8 cellular contexts compared by ENCODE assay signal in the genomic region with DNA sequence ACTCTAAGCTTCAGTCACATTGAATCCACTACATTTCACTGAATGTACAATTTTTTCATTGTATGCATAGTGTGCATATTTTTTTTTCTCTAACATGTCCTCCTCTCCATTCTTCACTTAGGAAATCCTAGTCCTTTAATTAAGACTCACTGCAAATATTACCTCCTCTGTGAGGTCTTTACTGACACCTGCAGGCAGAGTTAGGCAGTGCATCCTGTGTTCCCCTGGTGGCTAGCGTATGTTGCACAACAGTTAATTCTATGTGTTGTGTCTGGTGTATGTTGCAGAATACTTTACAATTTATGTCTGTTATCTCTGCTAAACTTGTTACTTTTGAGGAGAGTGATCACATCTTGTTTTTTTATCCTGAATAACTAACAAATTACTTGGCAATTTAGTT.
A peak's percentile ranks its signal among the peaks of the same experiment; 100 is the strongest.
DNase-seq lines count a peak whose midpoint lies in the region; ATAC-seq and TF ChIP-seq lines count a peak whose summit lies in the region.
"Not testable (repeated sequence)": the region's sequence is repeated elsewhere in the genome, so short reads cannot be mapped to it uniquely, and the experiment has no call there.

No MANE protein-coding gene starts in this region.

- H3K27ac ChIP-seq in CD8-positive, alpha-beta T cell (ENCODE audit: low read depth, low read length); PC-3 (ENCODE audit: low read length): not testable (repeated sequence)

- H3K79me2 ChIP-seq in PC-3 (ENCODE audit: low read length) = not testable (repeated sequence)

- not testable (repeated sequence) for H2AFZ ChIP-seq in PC-3 (ENCODE audit: low read length)

- not testable (repeated sequence) for H3K27me3 ChIP-seq in CD8-positive, alpha-beta T cell (ENCODE audit: insufficient read depth, low read length); PC-3 (ENCODE audit: low read length)

- not testable (repeated sequence) for H3K4me1 Mint-ChIP-seq in CD8-positive, alpha-beta T cell (ENCODE audit: low read depth); activated T-cell treated with anti-CD3 and anti-CD28 coated beads, Interleukin-2, amount 50 U/mL, for 4 hours (ENCODE audit: low read depth); memory B cell

- not testable (repeated sequence) for H3K36me3 ChIP-seq in CD8-positive, alpha-beta T cell (ENCODE audit: insufficient read depth, low read length); PC-3 (ENCODE audit: low read depth, low read length)

- H3F3A ChIP-seq in PC-3 (ENCODE audit: low read length, unreplicated experiment) = not testable (repeated sequence)

- not testable (repeated sequence) for H3K27me3 Mint-ChIP-seq in CD8-positive, alpha-beta T cell (ENCODE audit: low read depth); activated T-cell treated with anti-CD3 and anti-CD28 coated beads, Interleukin-2, amount 50 U/mL, for 4 hours (ENCODE audit: low read depth); memory B cell

- not testable (repeated sequence) for H3K4me1 ChIP-seq in CD8-positive, alpha-beta T cell (ENCODE audit: insufficient read depth, low read length); PC-3 (ENCODE audit: insufficient read depth, low read length)

- H4K20me1 ChIP-seq in PC-3 (ENCODE audit: low read length) = not testable (repeated sequence)

- POLR2A ChIA-PET in CD8-positive, alpha-beta T cell (lab: Charles Lee); PC-3 (lab: Charles Lee; ENCODE audit: unreplicated experiment): not testable (repeated sequence)

- not testable (repeated sequence) for H3K4me2 ChIP-seq in PC-3 (ENCODE audit: low read length)

- not testable (repeated sequence) for H3K9ac ChIP-seq in PC-3 (ENCODE audit: low read length)

- BruUV-seq in PC-3 (replicated peaks; lab: Mats Ljungman, UMichigan) = not testable (repeated sequence)

- not testable (repeated sequence) for H3K9me3 Mint-ChIP-seq in CD8-positive, alpha-beta T cell; activated T-cell treated with anti-CD3 and anti-CD28 coated beads, Interleukin-2, amount 50 U/mL, for 4 hours; memory B cell

- not testable (repeated sequence) for H3K4me3 ChIP-seq in CD8-positive, alpha-beta T cell (ENCODE audit: low read depth, low read length); PC-3 (ENCODE audit: low read length)

- not testable (repeated sequence) for H3K4me3 Mint-ChIP-seq in CD8-positive, alpha-beta T cell; activated T-cell treated with anti-CD3 and anti-CD28 coated beads, Interleukin-2, amount 50 U/mL, for 4 hours; memory B cell

- H3K9me2 ChIP-seq in PC-3 (replicated peaks; ENCODE audit: low read length) = not testable (repeated sequence)

- TF ChIP-seq CTCF in CD8-positive, alpha-beta T cell (IDR thresholded peaks at IDR 0.05); PC-3 (conservative IDR thresholded peaks at IDR 0.05; ENCODE audit: low read depth, low read length): not testable (repeated sequence)

- CTCF ChIA-PET in CD8-positive, alpha-beta T cell (lab: Charles Lee); PC-3 (lab: Charles Lee): not testable (repeated sequence)

- not testable (repeated sequence) for H3K36me3 Mint-ChIP-seq in CD8-positive, alpha-beta T cell; activated T-cell treated with anti-CD3 and anti-CD28 coated beads, Interleukin-2, amount 50 U/mL, for 4 hours (ENCODE audit: insufficient read depth); memory B cell

- not testable (repeated sequence) for DNase-seq in CD8-positive, alpha-beta T cell; PC-3; activated T-cell treated with anti-CD3 and anti-CD28 coated beads, Interleukin-2, amount 50 U/mL, for 4 hours; Right ventricle myocardium inferior (ENCODE audit: missing footprints); memory B cell (ENCODE audit: low spot score in 2 of 2); stimulated activated naive CD8-positive, alpha-beta T cell treated with anti-CD3 and anti-CD28 coated beads, Interleukin-15, Interleukin-2, amounts not matched to agents 100 U/mL and 50 U/mL, for 24 hours

- H3K27ac Mint-ChIP-seq in CD8-positive, alpha-beta T cell; memory B cell: not testable (repeated sequence)

- intact Hi-C loops in CD8-positive, alpha-beta T cell (cut with DNase I, micrococcal nuclease) = loop anchor here in 1 of 2 experiments (10.0 kb wide), 1 partner anchor 356 kb away; no protein-coding TSS in a partner anchor
- intact Hi-C loops in PC-3 (cut with micrococcal nuclease); Right ventricle myocardium inferior (cut with DNase I): not testable (repeated sequence)

- H3K9me3 ChIP-seq in CD8-positive, alpha-beta T cell (ENCODE audit: low read length); PC-3 (ENCODE audit: low read length): not testable (repeated sequence)

- ATAC-seq in CD8-positive, alpha-beta T cell = peak; percentile 81
- peak; percentile 56 for ATAC-seq in GM21423 (IDR thresholded peaks at IDR 0.05; ENCODE audit: unreplicated experiment)
- peak; percentile 59 for ATAC-seq in HG02885 (IDR thresholded peaks at IDR 0.05; ENCODE audit: poor library complexity, unreplicated experiment)
- ATAC-seq in PC-3 = peak; percentile 75
- peak; percentile 51 to 57 for ATAC-seq in activated T-cell treated with anti-CD3 and anti-CD28 coated beads, Interleukin-2, amount 50 U/mL, for 4 hours
- ATAC-seq in Right ventricle myocardium inferior = peak; percentile 69
- ATAC-seq in memory B cell (ENCODE audit: low read depth) = peak; percentile 73
- ATAC-seq in stimulated activated naive CD8-positive, alpha-beta T cell treated with anti-CD3 and anti-CD28 coated beads, Interleukin-15, Interleukin-2, amounts not matched to agents 100 U/mL and 50 U/mL, for 24 hours = peak; percentile 57
